1 cellular context compared by ENCODE assay signal in genomic region chr17:50020841-50021599, GRCh38.
TF ChIP-seq lines count a peak whose summit lies in the region.

No MANE protein-coding gene starts in this region.

TF ChIP-seq in H1, 55 proteins besides CTCF, POLR2A, EP300 and RAD21:
- no peak for TF ChIP-seq E2F6 (IDR thresholded peaks at IDR 0.05)
- TF ChIP-seq TCF12 (IDR thresholded peaks at IDR 0.05; ENCODE audit: low read depth, low read length), result no peak
